8 cellular contexts compared by ENCODE assay signal in the genomic region with DNA sequence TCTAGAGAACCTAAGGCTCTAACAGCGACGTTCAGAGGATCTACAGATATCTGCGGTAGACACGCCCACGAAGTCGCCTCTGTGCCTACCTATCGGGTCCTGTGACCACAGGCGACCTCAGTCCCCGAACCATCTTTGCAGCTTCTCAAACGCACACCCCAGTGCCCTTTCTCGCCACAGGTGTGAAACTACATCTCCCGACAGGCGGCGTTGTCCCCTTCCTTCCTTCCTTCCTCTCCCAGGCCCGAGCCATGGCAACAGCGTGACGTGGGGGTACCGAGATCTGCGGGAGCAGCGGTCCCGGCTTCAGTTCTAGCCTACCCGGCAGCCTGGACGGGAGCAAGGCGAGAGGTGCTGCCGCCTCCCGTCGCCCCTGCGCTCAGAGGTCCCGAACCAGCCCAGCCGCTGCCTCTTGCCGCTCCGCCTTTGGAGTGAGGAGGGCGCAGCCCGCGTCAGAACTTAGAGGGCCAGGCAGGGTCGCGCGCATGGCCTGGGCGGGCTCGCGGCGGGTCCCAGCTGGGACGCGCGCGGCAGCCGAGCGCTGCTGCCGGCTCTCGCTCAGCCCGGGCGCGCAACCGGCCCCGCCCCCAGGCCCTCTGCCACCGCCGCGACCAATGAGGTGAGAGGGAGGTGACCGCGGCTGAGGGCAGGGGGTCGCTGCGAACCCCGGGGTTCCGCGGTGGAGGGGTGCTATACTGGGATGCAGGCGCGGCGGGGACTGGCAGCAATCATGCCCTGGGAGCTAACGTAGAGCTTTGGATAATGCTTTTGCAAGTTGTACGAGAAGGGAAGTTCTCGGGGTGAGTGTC. TPM values are rescaled to one million over a fixed set of nuclear protein-coding genes. Genes with fewer than 3 reads are reported as not detected.
DNase-seq lines count a peak whose midpoint lies in the region; ATAC-seq, FAIRE-seq and TF ChIP-seq lines count a peak whose summit lies in the region.

Gene COQ10A, plus strand, starts transcription at position 309 of the 809 bp plus-strand sequence. Its CDS starts 177 bp downstream, at position 486.

- FAIRE-seq in GM19239 (lab: Jason Lieb, UNC): peak; percentile 78

- H3K27ac Mint-ChIP-seq in activated CD4-positive, alpha-beta T cell treated with anti-CD3 and anti-CD28 coated beads, Interleukin-2, amount 10 ng/mL, durations not matched to agents 7 days and 5 days: peak within 1 kb of the TSS; percentile 84

- no peaks in the 10 kb centered on the region for H3K9me3 Mint-ChIP-seq in activated CD4-positive, alpha-beta T cell treated with anti-CD3 and anti-CD28 coated beads, Interleukin-2, amount 10 ng/mL, durations not matched to agents 7 days and 5 days

- H3K27ac ChIP-seq in BLaER1 treated with 17β-estradiol and CSF1 and Interleukin-3, amounts not matched to agents 10 nM and 100 nM: peak within 1 kb of the TSS; percentile 30 to 84 (median 81); a peak in 20 of 22 replicates
- H3K27ac ChIP-seq in coronary artery: peak within 1 kb of the TSS; percentile 85 to 93

- peak within 1 kb of the TSS; percentile 64 to 79 (median 69) for H3K4me3 ChIP-seq in BLaER1 treated with 17β-estradiol and CSF1 and Interleukin-3, amounts not matched to agents 10 nM and 100 nM
- H3K4me3 ChIP-seq in coronary artery: peak within 1 kb of the TSS; percentile 75

- CTCF ChIA-PET in activated CD4-positive, alpha-beta T cell treated with anti-CD3 and anti-CD28 coated beads, Interleukin-2, amount 10 ng/mL, durations not matched to agents 7 days and 5 days (lab: Charles Lee): interaction anchor here (0.8 to 4.1 kb wide), 22 partner anchors 10 to 370 kb away, joined by 3 to 44 read pairs (median 3); partner anchors contain the start of genes ANKRD52, RNF41, SMARCC2 and STAT2

- peaks cover 19% of the 10 kb centered on the region for H3K4me1 Mint-ChIP-seq in activated CD4-positive, alpha-beta T cell treated with anti-CD3 and anti-CD28 coated beads, Interleukin-2, amount 10 ng/mL, durations not matched to agents 7 days and 5 days

- peak; percentile 81 for ATAC-seq in HG03442 (IDR thresholded peaks at IDR 0.05; ENCODE audit: unreplicated experiment)

- H3K4me1 ChIP-seq in BLaER1 treated with 17β-estradiol and CSF1 and Interleukin-3, amounts not matched to agents 10 nM and 100 nM: peaks cover 14 to 23% (median 19%) of the 10 kb centered on the region in 10 experiments; a peak in 19 of 20 replicates

- H3K36me3 ChIP-seq in BLaER1 treated with 17β-estradiol and CSF1 and Interleukin-3, amounts not matched to agents 10 nM and 100 nM: peaks cover 23 to 39% (median 32%) of the 10 kb centered on the region in 11 experiments

- peaks cover 0 to 42% (median 10%) of the 10 kb centered on the region in 11 experiments; a peak in 8 of 22 replicates for H4K20me1 ChIP-seq in BLaER1 treated with 17β-estradiol and CSF1 and Interleukin-3, amounts not matched to agents 10 nM and 100 nM

- H3K36me3 Mint-ChIP-seq in activated CD4-positive, alpha-beta T cell treated with anti-CD3 and anti-CD28 coated beads, Interleukin-2, amount 10 ng/mL, durations not matched to agents 7 days and 5 days (ENCODE audit: low read depth): peaks cover 13% of the 10 kb centered on the region

- no peaks in the 10 kb centered on the region for H3K27me3 Mint-ChIP-seq in activated CD4-positive, alpha-beta T cell treated with anti-CD3 and anti-CD28 coated beads, Interleukin-2, amount 10 ng/mL, durations not matched to agents 7 days and 5 days

- POLR2A ChIA-PET in activated CD4-positive, alpha-beta T cell treated with anti-CD3 and anti-CD28 coated beads, Interleukin-2, amount 10 ng/mL, durations not matched to agents 7 days and 5 days (lab: Charles Lee): no interaction called here

- H3K9ac ChIP-seq in BLaER1 treated with 17β-estradiol and CSF1 and Interleukin-3, amounts not matched to agents 10 nM and 100 nM: peak within 1 kb of the TSS; percentile 77 to 88 (median 83)

- DNase-seq in GM19239 (ENCODE audit: insufficient read length, low spot score) (peak; percentile 90), NCI-H526 (lab: John Stamatoyannopoulos, UW) (peak; percentile 80 to 96), coronary artery (ENCODE audit: low spot score) (peak; percentile 94), left kidney (ENCODE audit: low read depth, low spot score) (peak; percentile 97)
- peak; percentile 91 for DNase-seq in activated CD4-positive, alpha-beta T cell treated with anti-CD3 and anti-CD28 coated beads, Interleukin-2, amount 10 ng/mL, durations not matched to agents 7 days and 5 days
- peak; percentile 88 to 89 for DNase-seq in stimulated activated CD4-positive, alpha-beta T cell treated with anti-CD3 and anti-CD28 coated beads, Interleukin-2, amount 100 ng/mL, for 24 hours

- TF ChIP-seq CTCF in coronary artery (IDR thresholded peaks at IDR 0.05): peak; percentile 68

- peak within 1 kb of the TSS; percentile 91 for H3K4me3 Mint-ChIP-seq in activated CD4-positive, alpha-beta T cell treated with anti-CD3 and anti-CD28 coated beads, Interleukin-2, amount 10 ng/mL, durations not matched to agents 7 days and 5 days

- H3K27me3 ChIP-seq in BLaER1 treated with 17β-estradiol and CSF1 and Interleukin-3, amounts not matched to agents 10 nM and 100 nM: no peaks in the 10 kb centered on the region

- H3K9me3 ChIP-seq in BLaER1 treated with 17β-estradiol and CSF1 and Interleukin-3, amounts not matched to agents 10 nM and 100 nM (replicated peaks in 1 of 11): no peaks in the 10 kb centered on the region

- H3K4me2 ChIP-seq in BLaER1 treated with 17β-estradiol and CSF1 and Interleukin-3, amounts not matched to agents 10 nM and 100 nM: peak within 1 kb of the TSS; percentile 85 to 98 (median 94)

RNA-seq across cellular contexts. Expression of gene COQ10A, which starts in this region (rescaled TPM):
- 10 to 100 TPM; 15.3 to 17.1 TPM for total RNA-seq in activated CD4-positive, alpha-beta T cell treated with anti-CD3 and anti-CD28 coated beads, Interleukin-2, amount 10 ng/mL, durations not matched to agents 7 days and 5 days

Comparison
In these comparisons a context has a peak if more than half of its experiments do, and no peak if none do; other contexts are left out.
1. Peak in every context shown above with its lines: DNase-seq, ATAC-seq, H3K4me3 ChIP-seq and H3K27ac ChIP-seq.